Comparison of ENCODE assay signal across 1 cellular context in genomic region chr5:14449052-14449661, GRCh38.
TF ChIP-seq lines count a peak whose summit lies in the region.

No MANE protein-coding gene starts in this region.

TF ChIP-seq in WTC11, 78 proteins besides CTCF, POLR2A, EP300 and RAD21 (continued from another document):
- TF ChIP-seq FOXP4 (CRISPR knock-in tag; IDR thresholded peaks at IDR 0.05): no peak
- TF ChIP-seq CDX4 (CRISPR knock-in tag; IDR thresholded peaks at IDR 0.05; ENCODE audit: borderline replicate concordance): no peak
